Comparison of ENCODE assay signal across 17 cellular contexts in the genomic region with DNA sequence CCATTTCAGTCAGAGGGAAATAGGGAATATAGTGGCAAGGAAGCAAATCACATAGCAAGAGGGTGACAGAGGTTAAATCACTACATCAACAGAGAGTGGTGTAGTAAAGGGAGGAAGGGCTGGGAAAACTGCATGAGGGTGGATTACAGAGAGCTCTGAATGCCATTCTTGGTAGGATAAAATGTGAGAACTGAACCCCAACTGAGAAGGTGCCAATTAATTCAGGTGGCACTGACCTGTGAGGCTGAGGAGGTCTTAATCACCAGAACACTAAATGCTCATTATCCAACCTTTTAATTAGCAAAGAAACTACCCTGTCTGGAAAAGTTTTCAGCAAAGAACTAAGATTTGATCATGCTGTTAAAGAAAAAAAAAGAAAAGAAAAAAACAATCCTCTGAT.
A peak's percentile ranks its signal among the peaks of the same experiment; 100 is the strongest.
DNase-seq lines count a peak whose midpoint lies in the region; TF ChIP-seq lines count a peak whose summit lies in the region.
"Had no signal": no experiment of that assay in that cellular context is flagged by ENCODE, and none has a peak within 500 bp of the region (broad histone marks: within the 10 kb centered on the region; RNA-seq: fewer than 3 reads in every experiment).

No MANE protein-coding gene starts in this region.

- no peak for TF ChIP-seq CTCF in brain (conservative IDR thresholded peaks at IDR 0.05)
- TF ChIP-seq CTCF in neural progenitor cell (IDR thresholded peaks at IDR 0.05) = no peak
- no peak for TF ChIP-seq CTCF in osteoblast (IDR thresholded peaks at IDR 0.05; ENCODE audit: extremely low read depth, low read depth, low read length)

- H4K20me1 ChIP-seq in neural progenitor cell (ENCODE audit: low read depth) = no peaks in the 10 kb centered on the region
- H4K20me1 ChIP-seq in osteoblast (ENCODE audit: insufficient read depth, low read length) = no peaks in the 10 kb centered on the region
- H4K20me1 ChIP-seq: BLaER1 had no signal

- no peaks in the 10 kb centered on the region for H3K9me3 ChIP-seq in neural progenitor cell (ENCODE audit: low read depth)
- no peaks in the 10 kb centered on the region for H3K9me3 ChIP-seq in osteoblast (ENCODE audit: low read depth, low read length)
- H3K9me3 ChIP-seq: BLaER1 had no signal

- H3K4me3 ChIP-seq in neural progenitor cell (no peak overlapping the region), osteoblast (ENCODE audit: insufficient read depth, low read length) (no peak overlapping the region)
- H3K4me3 ChIP-seq: BLaER1 had no signal

- H3K27me3 ChIP-seq in neural progenitor cell (no peaks in the 10 kb centered on the region), osteoblast (ENCODE audit: insufficient read depth, low read length) (no peaks in the 10 kb centered on the region)
- H3K27me3 ChIP-seq: BLaER1 had no signal

- H3K27ac Mint-ChIP-seq in brain = peak overlapping the region in 4 of 5 experiments; percentile 44 to 73 (median 57)
- peak overlapping the region; percentile 57 for H3K27ac Mint-ChIP-seq in neural progenitor cell
- H3K27ac Mint-ChIP-seq: CD14-positive monocyte; CD4-positive, alpha-beta memory T cell; H9 had no signal

- H3K4me3 Mint-ChIP-seq in brain (peak overlapping the region in 1 of 5 experiments; percentile 8), neural progenitor cell (no peak overlapping the region)
- H3K4me3 Mint-ChIP-seq: CD14-positive monocyte; CD4-positive, alpha-beta memory T cell; H9 had no signal

- DNase-seq in kidney tubule cell (ENCODE audit: low spot score) = peak; percentile 4
- DNase-seq in neural progenitor cell (ENCODE audit: low spot score) = peak; percentile 70
- DNase-seq in retina = peak; percentile 10
- no peak for DNase-seq in osteoblast (ENCODE audit: insufficient read length, low spot score, missing footprints)
- no peak for DNase-seq in LoVo (ENCODE audit: low spot score)
- DNase-seq in GM19238 (ENCODE audit: insufficient read length, low spot score) = no peak
- no peak for DNase-seq in iPS-NIHi11 (ENCODE audit: low spot score)
- DNase-seq: 8988T; CD4-positive, alpha-beta memory T cell; DMS153; DMS79; GDM1; H9 had no signal

- H3K9me3 Mint-ChIP-seq in brain = peaks cover 4 to 13% (median 7%) of the 10 kb centered on the region in 5 experiments
- peaks cover 16% of the 10 kb centered on the region for H3K9me3 Mint-ChIP-seq in neural progenitor cell

- no peaks in the 10 kb centered on the region for H3K79me2 ChIP-seq in neural progenitor cell (ENCODE audit: low read depth)
- H3K79me2 ChIP-seq in osteoblast (ENCODE audit: insufficient read depth, low read length) = no peaks in the 10 kb centered on the region

- peak overlapping the region; percentile 60 for H3K4me2 ChIP-seq in neural progenitor cell
- no peak overlapping the region for H3K4me2 ChIP-seq in osteoblast (ENCODE audit: insufficient read depth, low read length)
- H3K4me2 ChIP-seq: BLaER1 had no signal

- H3K27me3 Mint-ChIP-seq in brain = peaks cover 4% of the 10 kb centered on the region
- H3K27me3 Mint-ChIP-seq in neural progenitor cell (ENCODE audit: insufficient read depth, low read depth) = peaks cover 2% of the 10 kb centered on the region
- H3K27me3 Mint-ChIP-seq: CD4-positive, alpha-beta memory T cell had no signal

- H2AFZ ChIP-seq in neural progenitor cell (replicated peaks) (no peak overlapping the region), osteoblast (ENCODE audit: low read length) (no peak overlapping the region)

- H3F3A ChIP-seq in neural progenitor cell (ENCODE audit: low read depth) = peaks cover 17% of the 10 kb centered on the region

- peak overlapping the region; percentile 85 for H3K27ac ChIP-seq in neural progenitor cell
- no peak overlapping the region for H3K27ac ChIP-seq in osteoblast (ENCODE audit: low read depth, low read length)
- H3K27ac ChIP-seq: BLaER1, HL-60 had no signal

- peaks cover 3% of the 10 kb centered on the region for H3K36me3 Mint-ChIP-seq in brain
- no peaks in the 10 kb centered on the region for H3K36me3 Mint-ChIP-seq in neural progenitor cell
- H3K36me3 Mint-ChIP-seq: CD14-positive monocyte; CD4-positive, alpha-beta memory T cell had no signal

- H3K36me3 ChIP-seq in neural progenitor cell (no peaks in the 10 kb centered on the region), osteoblast (ENCODE audit: insufficient read depth, low read length) (no peaks in the 10 kb centered on the region)
- H3K36me3 ChIP-seq: BLaER1 had no signal

- H3K4me1 ChIP-seq in neural progenitor cell (peaks cover 30% of the 10 kb centered on the region), osteoblast (ENCODE audit: insufficient read depth, low read length) (no peaks in the 10 kb centered on the region)
- H3K4me1 ChIP-seq: BLaER1 had no signal

- peaks cover 14% of the 10 kb centered on the region for H3K4me1 Mint-ChIP-seq in brain
- H3K4me1 Mint-ChIP-seq in neural progenitor cell = peaks cover 33% of the 10 kb centered on the region
- H3K4me1 Mint-ChIP-seq: CD4-positive, alpha-beta memory T cell had no signal

- no peak overlapping the region for H3K9ac ChIP-seq in neural progenitor cell
- H3K9ac ChIP-seq: BLaER1 had no signal

Comparison
In these comparisons a context has a peak if more than half of its experiments do, and no peak if none do; other contexts are left out.
1. DNase-seq: peak in kidney tubule cell (single experiment), neural progenitor cell (single experiment) and retina (single experiment); none in osteoblast (single experiment), LoVo (single experiment), GM19238 (single experiment) and iPS-NIHi11 (single experiment).